ENCODE assay signal across 8 cellular contexts in the genomic region with DNA sequence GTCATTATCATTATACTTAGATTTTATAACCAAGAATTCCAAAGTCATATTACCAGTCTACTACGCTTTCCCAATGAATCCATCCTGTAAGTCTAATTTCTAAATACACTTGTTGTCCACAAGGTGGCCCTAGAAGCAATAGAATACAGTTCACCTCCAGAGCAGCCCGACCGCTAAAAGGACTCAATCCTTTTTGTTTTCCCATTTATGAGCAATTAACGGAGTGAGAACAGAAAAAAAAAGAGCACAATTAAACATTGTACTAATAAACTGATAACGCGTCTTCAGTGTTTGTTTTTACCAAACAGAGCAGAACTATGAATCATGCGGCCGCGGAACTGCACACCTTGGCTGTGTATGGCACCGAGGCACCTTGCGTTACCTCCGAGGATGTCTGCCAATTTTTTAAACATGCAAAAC.
DNase-seq lines count a peak whose midpoint lies in the region; ATAC-seq and TF ChIP-seq lines count a peak whose summit lies in the region.

No MANE protein-coding gene starts in this region.

- CTCF ChIA-PET in PC-3 (lab: Charles Lee), result no interaction called here
- CTCF ChIA-PET in activated CD8-positive, alpha-beta memory T cell treated with anti-CD3 and anti-CD28 coated beads, Interleukin-2, amount 10 ng/mL, durations not matched to agents 7 days and 5 days (lab: Charles Lee), result interaction anchor here (0.7 to 1.2 kb wide), 3 partner anchors 9 to 12 kb away, joined by 3 to 4 read pairs (median 4); no protein-coding TSS in a partner anchor

- H3K4me3 Mint-ChIP-seq in activated CD4-positive, alpha-beta T cell treated with anti-CD3 and anti-CD28 coated beads, Interleukin-2, amount 10 ng/mL, durations not matched to agents 24 days and 14 days, result peak overlapping the region; percentile 73
- H3K4me3 Mint-ChIP-seq in activated CD8-positive, alpha-beta memory T cell treated with anti-CD3 and anti-CD28 coated beads, Interleukin-2, amount 10 ng/mL, durations not matched to agents 7 days and 5 days, result no peak overlapping the region

- no peaks in the 10 kb centered on the region for H4K20me1 ChIP-seq in PC-3 (ENCODE audit: low read length)

- H3K4me1 ChIP-seq in PC-3 (ENCODE audit: insufficient read depth, low read length), result no peaks in the 10 kb centered on the region

- no peak overlapping the region for H3K9ac ChIP-seq in PC-3 (ENCODE audit: low read length)

- peaks cover 1% of the 10 kb centered on the region for H3K9me3 Mint-ChIP-seq in activated CD4-positive, alpha-beta T cell treated with anti-CD3 and anti-CD28 coated beads, Interleukin-2, amount 10 ng/mL, durations not matched to agents 24 days and 14 days
- no peaks in the 10 kb centered on the region for H3K9me3 Mint-ChIP-seq in activated CD8-positive, alpha-beta memory T cell treated with anti-CD3 and anti-CD28 coated beads, Interleukin-2, amount 10 ng/mL, durations not matched to agents 7 days and 5 days (ENCODE audit: low read depth)

- no peaks in the 10 kb centered on the region for H3K9me3 ChIP-seq in PC-3 (ENCODE audit: low read length)

- no peak overlapping the region for H3K4me3 ChIP-seq in PC-3 (ENCODE audit: low read length)
- peak overlapping the region; percentile 51 for H3K4me3 ChIP-seq in choroid plexus epithelial cell (ENCODE audit: low read depth, low read length)
- H3K4me3 ChIP-seq in kidney epithelial cell (ENCODE audit: low read depth, low read length), result peak overlapping the region; percentile 46

- no peak overlapping the region for H3K27ac Mint-ChIP-seq in activated CD4-positive, alpha-beta T cell treated with anti-CD3 and anti-CD28 coated beads, Interleukin-2, amount 10 ng/mL, durations not matched to agents 24 days and 14 days
- H3K27ac Mint-ChIP-seq in activated CD8-positive, alpha-beta memory T cell treated with anti-CD3 and anti-CD28 coated beads, Interleukin-2, amount 10 ng/mL, durations not matched to agents 7 days and 5 days, result no peak overlapping the region

- H3K36me3 Mint-ChIP-seq in activated CD4-positive, alpha-beta T cell treated with anti-CD3 and anti-CD28 coated beads, Interleukin-2, amount 10 ng/mL, durations not matched to agents 24 days and 14 days (ENCODE audit: low read depth), result no peaks in the 10 kb centered on the region
- no peaks in the 10 kb centered on the region for H3K36me3 Mint-ChIP-seq in activated CD8-positive, alpha-beta memory T cell treated with anti-CD3 and anti-CD28 coated beads, Interleukin-2, amount 10 ng/mL, durations not matched to agents 7 days and 5 days

- no peaks in the 10 kb centered on the region for H3F3A ChIP-seq in PC-3 (ENCODE audit: low read length, unreplicated experiment)

- H3K9me2 ChIP-seq in PC-3 (replicated peaks; ENCODE audit: low read length), result no peaks in the 10 kb centered on the region

- H3K36me3 ChIP-seq in PC-3 (ENCODE audit: low read depth, low read length), result no peaks in the 10 kb centered on the region
- no peaks in the 10 kb centered on the region for H3K36me3 ChIP-seq in kidney epithelial cell (ENCODE audit: control insufficient read depth, insufficient read depth, low read length)

- H2AFZ ChIP-seq in PC-3 (ENCODE audit: low read length), result no peak overlapping the region

- H3K27ac ChIP-seq in PC-3 (ENCODE audit: low read length), result no peak overlapping the region

- peaks cover 20% of the 10 kb centered on the region; the same call in 1 of the 2 replicates for H3K27me3 ChIP-seq in PC-3 (ENCODE audit: low read length)
- H3K27me3 ChIP-seq in kidney epithelial cell (ENCODE audit: control insufficient read depth, insufficient read depth, low read length), result no peaks in the 10 kb centered on the region

- peak; percentile 62 for TF ChIP-seq CTCF in PC-3 (conservative IDR thresholded peaks at IDR 0.05; ENCODE audit: low read depth, low read length)
- TF ChIP-seq CTCF in choroid plexus epithelial cell (conservative IDR thresholded peaks at IDR 0.05; ENCODE audit: low read depth, low read length), result peak; percentile 70
- TF ChIP-seq CTCF in kidney epithelial cell (IDR thresholded peaks at IDR 0.05; ENCODE audit: insufficient read depth, low read length, poor library complexity, severe bottlenecking), result peak; percentile 50

- intact Hi-C loops in activated CD4-positive, alpha-beta T cell treated with anti-CD3 and anti-CD28 coated beads, Interleukin-2, amount 10 ng/mL, durations not matched to agents 24 days and 14 days (cut with micrococcal nuclease), result loop anchor here (1.0 to 2.0 kb wide), 2 partner anchors 326 to 476 kb away; no protein-coding TSS in a partner anchor
- intact Hi-C loops in PC-3 (cut with micrococcal nuclease), result loop anchor here (5.0 kb wide), 1 partner anchor 925 kb away; no protein-coding TSS in a partner anchor

- no TSS peak for BruUV-seq in PC-3 (replicated peaks; lab: Mats Ljungman, UMichigan)

- H3K4me2 ChIP-seq in PC-3 (ENCODE audit: low read length), result 0 out of 2 replicates have a peak overlapping the region, but pooled peaks have one; percentile 29

- DNase-seq in activated CD4-positive, alpha-beta T cell treated with anti-CD3 and anti-CD28 coated beads, Interleukin-2, amount 10 ng/mL, durations not matched to agents 24 days and 14 days, result peak; percentile 58
- no peak for DNase-seq in activated CD4-positive, alpha-beta T cell treated with anti-CD3 and anti-CD28 coated beads for 1 hour
- peak; percentile 15 for DNase-seq in HuH-7.5 (ENCODE audit: low spot score)
- peak; percentile 44 for DNase-seq in PC-3
- DNase-seq in choroid plexus epithelial cell (ENCODE audit: low read depth), result peak; percentile 94
- peak; percentile 62 for DNase-seq in kidney epithelial cell (ENCODE audit: low read depth)
- peak; percentile 10 for DNase-seq in stimulated activated CD4-positive, alpha-beta T cell treated with anti-CD3 and anti-CD28 coated beads, Interleukin-4, amount 100 ng/mL, for 1 hour
- no peak for DNase-seq in activated CD8-positive, alpha-beta memory T cell treated with anti-CD3 and anti-CD28 coated beads, Interleukin-2, amount 10 ng/mL, durations not matched to agents 7 days and 5 days

- POLR2A ChIA-PET in PC-3 (lab: Charles Lee; ENCODE audit: unreplicated experiment), result no interaction called here

- peaks cover 4% of the 10 kb centered on the region for H3K4me1 Mint-ChIP-seq in activated CD4-positive, alpha-beta T cell treated with anti-CD3 and anti-CD28 coated beads, Interleukin-2, amount 10 ng/mL, durations not matched to agents 24 days and 14 days
- peaks cover 4% of the 10 kb centered on the region for H3K4me1 Mint-ChIP-seq in activated CD8-positive, alpha-beta memory T cell treated with anti-CD3 and anti-CD28 coated beads, Interleukin-2, amount 10 ng/mL, durations not matched to agents 7 days and 5 days

- no peaks in the 10 kb centered on the region for H3K79me2 ChIP-seq in PC-3 (ENCODE audit: low read length)

- peaks cover 30% of the 10 kb centered on the region for H3K27me3 Mint-ChIP-seq in activated CD4-positive, alpha-beta T cell treated with anti-CD3 and anti-CD28 coated beads, Interleukin-2, amount 10 ng/mL, durations not matched to agents 24 days and 14 days
- peaks cover 23% of the 10 kb centered on the region for H3K27me3 Mint-ChIP-seq in activated CD8-positive, alpha-beta memory T cell treated with anti-CD3 and anti-CD28 coated beads, Interleukin-2, amount 10 ng/mL, durations not matched to agents 7 days and 5 days

- peak; percentile 57 for ATAC-seq in PC-3
- ATAC-seq in activated CD8-positive, alpha-beta memory T cell treated with anti-CD3 and anti-CD28 coated beads, Interleukin-2, amount 10 ng/mL, durations not matched to agents 7 days and 5 days, result no peak

Comparison
In these comparisons a context has a peak if more than half of its experiments do, and no peak if none do; other contexts are left out.
1. DNase-seq: peak in activated CD4-positive, alpha-beta T cell treated with anti-CD3 and anti-CD28 coated beads, Interleukin-2, amount 10 ng/mL, durations not matched to agents 24 days and 14 days (single experiment), HuH-7.5 (single experiment), PC-3 (single experiment), choroid plexus epithelial cell (single experiment), kidney epithelial cell (single experiment) and stimulated activated CD4-positive, alpha-beta T cell treated with anti-CD3 and anti-CD28 coated beads, Interleukin-4, amount 100 ng/mL, for 1 hour (single experiment); none in activated CD4-positive, alpha-beta T cell treated with anti-CD3 and anti-CD28 coated beads for 1 hour (single experiment) and activated CD8-positive, alpha-beta memory T cell treated with anti-CD3 and anti-CD28 coated beads, Interleukin-2, amount 10 ng/mL, durations not matched to agents 7 days and 5 days (single experiment).
2. Peak in every context shown above with its lines, with median percentiles within 50 percentile points of each other: CTCF ChIP-seq.